In the genomic region with DNA sequence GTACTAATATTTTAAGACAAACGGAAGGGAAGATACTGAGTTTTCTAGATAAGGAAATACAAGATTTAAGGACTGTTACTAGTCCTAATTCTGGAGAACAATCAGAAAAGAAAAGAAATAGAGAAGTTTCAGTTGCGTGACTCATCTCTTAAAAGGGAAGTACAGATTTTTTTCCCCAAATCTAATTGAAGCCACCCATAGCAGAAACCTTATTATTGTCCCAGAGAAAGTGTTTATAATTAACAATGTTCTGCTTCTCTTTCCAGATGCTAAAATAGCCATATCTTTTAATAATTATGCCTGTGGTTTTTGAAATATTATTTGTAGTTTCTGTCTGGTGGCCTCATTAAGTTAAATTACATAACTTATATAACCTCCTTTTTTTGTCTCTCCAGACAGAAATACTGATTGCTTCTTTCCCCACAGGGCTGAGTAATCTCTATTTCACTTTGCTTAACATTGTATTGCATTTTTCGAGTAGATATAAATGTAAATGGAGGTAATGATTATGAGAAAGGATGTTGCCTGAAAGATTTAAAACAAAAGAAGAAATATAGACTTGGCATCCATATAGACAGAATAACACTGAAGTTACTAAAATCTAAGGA, we compare ENCODE assay signal across 14 cellular contexts.
DNase-seq lines count a peak whose midpoint lies in the region; ATAC-seq and TF ChIP-seq lines count a peak whose summit lies in the region.
"Had no signal": no experiment of that assay in that cellular context is flagged by ENCODE, and none has a peak within 500 bp of the region (broad histone marks: within the 10 kb centered on the region; RNA-seq: fewer than 3 reads in every experiment).

No MANE protein-coding gene starts in this region.

- H3K9me3 ChIP-seq in OCI-LY3 (ENCODE audit: insufficient read depth, low read length) (no peaks in the 10 kb centered on the region), endodermal cell (ENCODE audit: control insufficient read depth, low read length) (no peaks in the 10 kb centered on the region)
- H3K9me3 ChIP-seq: A549, ovary had no signal

- TF ChIP-seq CTCF in CD14-positive monocyte (IDR thresholded peaks at IDR 0.05) (no peak), OCI-LY3 (IDR thresholded peaks at IDR 0.05; ENCODE audit: low read depth, low read length) (no peak), endodermal cell (conservative IDR thresholded peaks at IDR 0.05) (no peak)

- intact Hi-C loops in CD14-positive monocyte (cut with micrococcal nuclease) = no loop called here
- intact Hi-C loops in cardiac septum (cut with DNase I) = no loop called here

- H3K4me3 Mint-ChIP-seq in CD14-positive monocyte = peak overlapping the region in 1 of 2 donors; percentile 76
- no peak overlapping the region for H3K4me3 Mint-ChIP-seq in endodermal cell
- H3K4me3 Mint-ChIP-seq: activated CD4-positive, alpha-beta memory T cell treated with anti-CD3 and anti-CD28 coated beads for 36 hours; effector memory CD8-positive, alpha-beta T cell had no signal

- H3K27ac ChIP-seq in OCI-LY3 (ENCODE audit: low read length) (peak overlapping the region; percentile 57), endodermal cell (ENCODE audit: low read depth, low read length) (no peak overlapping the region)
- H3K27ac ChIP-seq: A549, foreskin keratinocyte, ovary had no signal

- H2AFZ ChIP-seq in OCI-LY3 (ENCODE audit: low read depth, low read length) = no peak overlapping the region

- no peaks in the 10 kb centered on the region for H3K27me3 ChIP-seq in OCI-LY3 (ENCODE audit: low read depth, low read length)
- H3K27me3 ChIP-seq in endodermal cell (ENCODE audit: control insufficient read depth, insufficient read depth, low read length, poor library complexity, severe bottlenecking) = no peaks in the 10 kb centered on the region
- H3K27me3 ChIP-seq: foreskin keratinocyte, ovary had no signal

- H3K4me1 ChIP-seq in OCI-LY3 (ENCODE audit: low read length) (peaks cover 19% of the 10 kb centered on the region), endodermal cell (ENCODE audit: control insufficient read depth, insufficient read depth, low read length) (no peaks in the 10 kb centered on the region)
- H3K4me1 ChIP-seq: A549, foreskin keratinocyte had no signal

- ATAC-seq in GM19463 (IDR thresholded peaks at IDR 0.05; ENCODE audit: unreplicated experiment) (peak; percentile 69), HG03066 (IDR thresholded peaks at IDR 0.05; ENCODE audit: low read depth, unreplicated experiment) (peak; percentile 65), GM18520 (IDR thresholded peaks at IDR 0.05; ENCODE audit: unreplicated experiment) (no peak)
- ATAC-seq: A549; effector memory CD8-positive, alpha-beta T cell; foreskin keratinocyte had no signal

- H3K9me3 Mint-ChIP-seq in CD14-positive monocyte (peaks cover 2 to 5% (median 4%) of the 10 kb centered on the region in 7 donors), endodermal cell (no peaks in the 10 kb centered on the region)

- DNase-seq in CD14-positive monocyte (ENCODE audit: low spot score) (no peak), endodermal cell (no peak), cardiac septum (ENCODE audit: low spot score) (no peak)
- DNase-seq in stimulated activated CD4-positive, alpha-beta T cell treated with anti-CD3 and anti-CD28 coated beads, Interleukin-4, amount 100 ng/mL, for 24 hours = no peak
- DNase-seq: activated CD4-positive, alpha-beta memory T cell treated with anti-CD3 and anti-CD28 coated beads for 36 hours; effector memory CD8-positive, alpha-beta T cell; foreskin keratinocyte; ovary; T-helper 2 cell had no signal

- H3K27ac Mint-ChIP-seq in CD14-positive monocyte (peak overlapping the region; percentile 74 to 93 (median 88)), endodermal cell (no peak overlapping the region)
- H3K27ac Mint-ChIP-seq: activated CD4-positive, alpha-beta memory T cell treated with anti-CD3 and anti-CD28 coated beads for 36 hours; effector memory CD8-positive, alpha-beta T cell had no signal

- WGBS in endodermal cell (ENCODE audit: insufficient coverage in 1 of 2, insufficient read length in 1 of 2), 2 experiments = 93 to 100% methylated on average over 1 to 3 of the region's 3 CpGs

- H3K4me1 Mint-ChIP-seq in CD14-positive monocyte = peaks cover 21% of the 10 kb centered on the region
- H3K4me1 Mint-ChIP-seq in endodermal cell = no peaks in the 10 kb centered on the region

- H3K36me3 ChIP-seq in OCI-LY3 (replicated peaks; ENCODE audit: low read depth, low read length) (no peaks in the 10 kb centered on the region), endodermal cell (ENCODE audit: control insufficient read depth, insufficient read depth, low read length) (no peaks in the 10 kb centered on the region)
- H3K36me3 ChIP-seq: ovary had no signal

- H3K36me3 Mint-ChIP-seq in CD14-positive monocyte = peaks cover 0 to 2% of the 10 kb centered on the region in 2 donors
- H3K36me3 Mint-ChIP-seq in endodermal cell (ENCODE audit: low read depth) = no peaks in the 10 kb centered on the region
- H3K36me3 Mint-ChIP-seq: activated CD4-positive, alpha-beta memory T cell treated with anti-CD3 and anti-CD28 coated beads for 36 hours had no signal

- H4K20me1 ChIP-seq in OCI-LY3 (ENCODE audit: insufficient read depth, low read length) = no peaks in the 10 kb centered on the region

- no peaks in the 10 kb centered on the region for H3K79me2 ChIP-seq in OCI-LY3 (ENCODE audit: low read length)

- peak overlapping the region; percentile 37 for H3K4me2 ChIP-seq in OCI-LY3 (ENCODE audit: low read length)
- H3K4me2 ChIP-seq: A549 had no signal

- H3K9ac ChIP-seq in OCI-LY3 (ENCODE audit: low read length) (no peak overlapping the region), endodermal cell (ENCODE audit: extremely low read depth, low read length, poor library complexity, severe bottlenecking) (no peak overlapping the region)

- H3K4me3 ChIP-seq in OCI-LY3 (ENCODE audit: low read length) (peak overlapping the region; percentile 17; the same call in 1 of the 2 replicates), endodermal cell (ENCODE audit: low read length) (no peak overlapping the region)
- H3K4me3 ChIP-seq: A549, ovary had no signal

- H3K27me3 Mint-ChIP-seq in CD14-positive monocyte (ENCODE audit: low read depth in 3 of 3) = peaks cover 0 to 3% (median 0%) of the 10 kb centered on the region in 3 donors
- no peaks in the 10 kb centered on the region for H3K27me3 Mint-ChIP-seq in endodermal cell (ENCODE audit: insufficient read depth)
- H3K27me3 Mint-ChIP-seq: activated CD4-positive, alpha-beta memory T cell treated with anti-CD3 and anti-CD28 coated beads for 36 hours; effector memory CD8-positive, alpha-beta T cell had no signal
